Comparison of ENCODE assay signal across 14 cellular contexts in genomic region chr1:223332997-223333396, GRCh38. TPM values are rescaled to one million over a fixed set of nuclear protein-coding genes. Genes with fewer than 3 reads are reported as not detected.
DNase-seq lines count a peak whose midpoint lies in the region; ATAC-seq and TF ChIP-seq lines count a peak whose summit lies in the region.
"Had no signal": no experiment of that assay in that cellular context is flagged by ENCODE, and none has a peak within 500 bp of the region (broad histone marks: within the 10 kb centered on the region; RNA-seq: fewer than 3 reads in every experiment).

No MANE protein-coding gene starts in this region.

- CTCF ChIA-PET in HEK293 (lab: Yijun Ruan, JAX), result interaction anchor here (1.8 kb wide), 1 partner anchor 8 kb away, joined by 4 read pairs; no protein-coding TSS in a partner anchor

- peak overlapping the region; percentile 13; the same call in 1 of the 2 replicates for H3K4me2 ChIP-seq in OCI-LY3 (ENCODE audit: low read length)

- H3K9me3 Mint-ChIP-seq in activated T-helper 17 cell treated with anti-CD3 and anti-CD28 coated beads, Interleukin-2, amount 50 U/mL, for 72 hours, result no peaks in the 10 kb centered on the region
- H3K9me3 Mint-ChIP-seq: CD4-positive, alpha-beta T cell; H9; IgD-negative memory B cell had no signal

- DNase-seq in islet precursor cell (peak; percentile 18), putamen (ENCODE audit: low spot score) (peak; percentile 81), NCI-H510A (lab: John Stamatoyannopoulos, UW) (no peak), ureter (ENCODE audit: low spot score) (no peak)
- DNase-seq: ACHN; Caco-2; CD4-positive, alpha-beta T cell; H9 had no signal

- no peak overlapping the region for H3K4me3 Mint-ChIP-seq in activated T-helper 17 cell treated with anti-CD3 and anti-CD28 coated beads, Interleukin-2, amount 50 U/mL, for 72 hours
- H3K4me3 Mint-ChIP-seq: CD4-positive, alpha-beta T cell; H9; IgD-negative memory B cell had no signal

- no peaks in the 10 kb centered on the region for H3K4me1 Mint-ChIP-seq in activated T-helper 17 cell treated with anti-CD3 and anti-CD28 coated beads, Interleukin-2, amount 50 U/mL, for 72 hours
- H3K4me1 Mint-ChIP-seq: IgD-negative memory B cell had no signal

- TF ChIP-seq CTCF in HEK293 (tag by site-specific recombination; IDR thresholded peaks at IDR 0.05), result no peak
- no peak for TF ChIP-seq CTCF in OCI-LY3 (IDR thresholded peaks at IDR 0.05; ENCODE audit: low read depth, low read length)

- H3K9ac ChIP-seq in OCI-LY3 (ENCODE audit: low read length), result no peak overlapping the region

- peaks cover 47% of the 10 kb centered on the region for H3K27me3 ChIP-seq in OCI-LY3 (ENCODE audit: low read depth, low read length)

- ATAC-seq in HG02610 (IDR thresholded peaks at IDR 0.05; ENCODE audit: unreplicated experiment), result no peak
- no peak for ATAC-seq in activated T-helper 17 cell treated with anti-CD3 and anti-CD28 coated beads, Interleukin-2, amount 50 U/mL, for 72 hours (replicated peaks)

- no peaks in the 10 kb centered on the region for H3K9me3 ChIP-seq in HEK293 (ENCODE audit: control insufficient read depth, insufficient read depth, low read depth, low read length)
- no peaks in the 10 kb centered on the region for H3K9me3 ChIP-seq in OCI-LY3 (ENCODE audit: insufficient read depth, low read length)
- H3K9me3 ChIP-seq: Caco-2 had no signal

- H3K79me2 ChIP-seq in OCI-LY3 (ENCODE audit: low read length), result no peaks in the 10 kb centered on the region

- no peak overlapping the region for H3K27ac Mint-ChIP-seq in activated T-helper 17 cell treated with anti-CD3 and anti-CD28 coated beads, Interleukin-2, amount 50 U/mL, for 72 hours
- H3K27ac Mint-ChIP-seq: CD4-positive, alpha-beta T cell; H9; IgD-negative memory B cell had no signal

- no peaks in the 10 kb centered on the region for H3K36me3 Mint-ChIP-seq in activated T-helper 17 cell treated with anti-CD3 and anti-CD28 coated beads, Interleukin-2, amount 50 U/mL, for 72 hours (ENCODE audit: low read depth)
- H3K36me3 Mint-ChIP-seq: IgD-negative memory B cell had no signal

- no peaks in the 10 kb centered on the region for H3K27me3 Mint-ChIP-seq in activated T-helper 17 cell treated with anti-CD3 and anti-CD28 coated beads, Interleukin-2, amount 50 U/mL, for 72 hours
- H3K27me3 Mint-ChIP-seq: CD4-positive, alpha-beta T cell had no signal

- no peak overlapping the region for H2AFZ ChIP-seq in OCI-LY3 (ENCODE audit: low read depth, low read length)

- POLR2A ChIA-PET in HEK293 (lab: Yijun Ruan, JAX), result no interaction called here

- H3K36me3 ChIP-seq in HEK293 (ENCODE audit: control insufficient read depth in 2 of 2, insufficient read depth in 1 of 2, low read length in 2 of 2), result no peaks in the 10 kb centered on the region
- no peaks in the 10 kb centered on the region for H3K36me3 ChIP-seq in OCI-LY3 (replicated peaks; ENCODE audit: low read depth, low read length)

- H4K20me1 ChIP-seq in OCI-LY3 (ENCODE audit: insufficient read depth, low read length), result no peaks in the 10 kb centered on the region

- H3K4me1 ChIP-seq in HEK293 (ENCODE audit: control insufficient read depth, insufficient read depth, low read length) (no peaks in the 10 kb centered on the region), OCI-LY3 (ENCODE audit: low read length) (peaks cover 9% of the 10 kb centered on the region)
- H3K4me1 ChIP-seq: Caco-2 had no signal

- H3K27ac ChIP-seq in HEK293 (ENCODE audit: extremely low read depth, low read depth, low read length), result no peak overlapping the region
- no peak overlapping the region for H3K27ac ChIP-seq in OCI-LY3 (ENCODE audit: low read length)
- H3K27ac ChIP-seq: C4-2B had no signal

- no peak overlapping the region for H3K4me3 ChIP-seq in HEK293 (ENCODE audit: low read depth, low read length)
- no peak overlapping the region for H3K4me3 ChIP-seq in OCI-LY3 (ENCODE audit: low read length)

TF ChIP-seq in HEK293, 187 proteins besides CTCF, POLR2A, EP300 and RAD21:
- TF ChIP-seq GLI4 (tag by site-specific recombination; IDR thresholded peaks at IDR 0.05), result no peak
- TF ChIP-seq ZFHX2 (tag by site-specific recombination; conservative IDR thresholded peaks at IDR 0.05), result peak; percentile 38
- no peak for TF ChIP-seq PRDM1 (tag by site-specific recombination; IDR thresholded peaks at IDR 0.05)
- TF ChIP-seq MYNN (tag by site-specific recombination; IDR thresholded peaks at IDR 0.05; ENCODE audit: borderline replicate concordance), result no peak
- TF ChIP-seq ZNF677 (tag by site-specific recombination; IDR thresholded peaks at IDR 0.05), result no peak
- TF ChIP-seq ATF2 (tag by site-specific recombination; IDR thresholded peaks at IDR 0.05; ENCODE audit: low read depth), result no peak
- TF ChIP-seq, protein P1, sequence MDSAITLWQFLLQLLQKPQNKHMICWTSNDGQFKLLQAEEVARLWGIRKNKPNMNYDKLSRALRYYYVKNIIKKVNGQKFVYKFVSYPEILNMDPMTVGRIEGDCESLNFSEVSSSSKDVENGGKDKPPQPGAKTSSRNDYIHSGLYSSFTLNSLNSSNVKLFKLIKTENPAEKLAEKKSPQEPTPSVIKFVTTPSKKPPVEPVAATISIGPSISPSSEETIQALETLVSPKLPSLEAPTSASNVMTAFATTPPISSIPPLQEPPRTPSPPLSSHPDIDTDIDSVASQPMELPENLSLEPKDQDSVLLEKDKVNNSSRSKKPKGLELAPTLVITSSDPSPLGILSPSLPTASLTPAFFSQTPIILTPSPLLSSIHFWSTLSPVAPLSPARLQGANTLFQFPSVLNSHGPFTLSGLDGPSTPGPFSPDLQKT (IDR thresholded peaks at IDR 0.05; ENCODE audit: borderline replicate concordance, low read depth, low read length), result no peak
- 0 out of 2 replicates have a peak, but pooled peaks have one; percentile 31 for TF ChIP-seq EGR2 (tag by site-specific recombination; IDR thresholded peaks at IDR 0.05; ENCODE audit: low read depth)
- TF ChIP-seq ZNF114 (tag by site-specific recombination; IDR thresholded peaks at IDR 0.05), result no peak
- TF ChIP-seq ZNF202 (tag by site-specific recombination; IDR thresholded peaks at IDR 0.05; ENCODE audit: borderline replicate concordance), result no peak
- no peak for TF ChIP-seq ZFP3 (tag by site-specific recombination; IDR thresholded peaks at IDR 0.05; ENCODE audit: low read depth)

RNA-seq across cellular contexts. Expression of gene SUSD4, which starts 31.0 kb away (rescaled TPM):
- under 1 TPM; 0.11 to 0.42 TPM for total RNA-seq in activated T-helper 17 cell treated with anti-CD3 and anti-CD28 coated beads, Interleukin-2, amount 50 U/mL, for 72 hours
- 21.9 TPM for total RNA-seq in ureter

Comparison
In these comparisons a context has a peak if more than half of its experiments do, and no peak if none do; other contexts are left out.
1. DNase-seq: peak in islet precursor cell (single experiment) and putamen (single experiment); none in NCI-H510A (single experiment) and ureter (single experiment).
2. RNA of gene SUSD4, which starts 31.0 kb away (total RNA-seq): 21.9 TPM in ureter (single experiment); 0.11 to 0.42 TPM in activated T-helper 17 cell treated with anti-CD3 and anti-CD28 coated beads, Interleukin-2, amount 50 U/mL, for 72 hours; every median in the first group is over 10 times any median in the second.